In genomic region chr9:17578911-17579793, GRCh38 we compare ENCODE assay signal across 1 cellular context.
A peak's percentile ranks its signal among the peaks of the same experiment; 100 is the strongest.
TF ChIP-seq lines count a peak whose summit lies in the region.

TSS of gene SH3GL2 (plus strand) at chr9:17579066.

TF ChIP-seq in WTC11, 78 proteins besides CTCF, POLR2A, EP300 and RAD21 (continued from another document):
- TF ChIP-seq, protein P1, sequence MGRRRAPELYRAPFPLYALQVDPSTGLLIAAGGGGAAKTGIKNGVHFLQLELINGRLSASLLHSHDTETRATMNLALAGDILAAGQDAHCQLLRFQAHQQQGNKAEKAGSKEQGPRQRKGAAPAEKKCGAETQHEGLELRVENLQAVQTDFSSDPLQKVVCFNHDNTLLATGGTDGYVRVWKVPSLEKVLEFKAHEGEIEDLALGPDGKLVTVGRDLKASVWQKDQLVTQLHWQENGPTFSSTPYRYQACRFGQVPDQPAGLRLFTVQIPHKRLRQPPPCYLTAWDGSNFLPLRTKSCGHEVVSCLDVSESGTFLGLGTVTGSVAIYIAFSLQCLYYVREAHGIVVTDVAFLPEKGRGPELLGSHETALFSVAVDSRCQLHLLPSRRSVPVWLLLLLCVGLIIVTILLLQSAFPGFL (CRISPR knock-in tag; IDR thresholded peaks at IDR 0.05; ENCODE audit: borderline replicate concordance), result no peak
- TF ChIP-seq RORB (CRISPR knock-in tag; IDR thresholded peaks at IDR 0.05), result no peak
- TF ChIP-seq CBFB (CRISPR knock-in tag; IDR thresholded peaks at IDR 0.05; ENCODE audit: low read depth), result 0 out of 2 replicates have a peak, but pooled peaks have one; percentile 42
- TF ChIP-seq TCF7 (CRISPR knock-in tag; IDR thresholded peaks at IDR 0.05; ENCODE audit: low read depth), result no peak
- TF ChIP-seq NFE2L1 (CRISPR knock-in tag; IDR thresholded peaks at IDR 0.05), result peak; percentile 41; the same call in 1 of the 2 replicates
- no peak for TF ChIP-seq PRRX2 (CRISPR knock-in tag; IDR thresholded peaks at IDR 0.05)
- peak; percentile 95 for TF ChIP-seq MAX (CRISPR knock-in tag; IDR thresholded peaks at IDR 0.05)
- TF ChIP-seq ARID4B (CRISPR knock-in tag; IDR thresholded peaks at IDR 0.05; ENCODE audit: borderline replicate concordance), result peak; percentile 95
- TF ChIP-seq ZNF317 (CRISPR knock-in tag; IDR thresholded peaks at IDR 0.05; ENCODE audit: borderline replicate concordance, low read depth), result no peak
- TF ChIP-seq NR2C2 (CRISPR knock-in tag; IDR thresholded peaks at IDR 0.05), result peak; percentile 45; the same call in 1 of the 2 replicates
